1 cellular context compared by ENCODE assay signal in the genomic region with DNA sequence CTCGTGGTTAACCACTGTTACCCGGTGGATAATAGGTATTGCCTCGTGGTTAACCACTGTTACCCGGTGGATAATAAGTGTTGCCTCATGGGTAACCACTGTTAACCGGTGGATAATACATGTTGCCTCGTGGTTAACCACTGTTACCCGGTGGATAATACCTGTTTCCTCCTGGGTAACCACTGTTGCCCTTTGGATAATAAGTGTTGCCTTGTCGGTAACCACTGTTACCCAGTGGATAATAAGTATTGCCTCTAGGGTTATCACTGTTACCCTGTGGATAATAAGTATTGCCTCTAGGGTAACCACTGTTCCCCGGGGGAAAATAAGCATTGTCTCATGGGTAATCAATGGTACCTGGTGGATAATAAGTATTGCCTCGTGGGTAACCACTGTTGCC.
A peak's percentile ranks its signal among the peaks of the same experiment; 100 is the strongest.
TF ChIP-seq lines count a peak whose summit lies in the region.

No MANE protein-coding gene starts in this region.

TF ChIP-seq in GM12878, 131 proteins besides CTCF, POLR2A, EP300 and RAD21 (continued from another document):
- TF ChIP-seq MTA3 (IDR thresholded peaks at IDR 0.05; ENCODE audit: borderline replicate concordance, low read length), result no peak
- peak; percentile 72 for TF ChIP-seq RUNX3 (IDR thresholded peaks at IDR 0.05; ENCODE audit: low read length)
- TF ChIP-seq POLR2AphosphoS2 (IDR thresholded peaks at IDR 0.05; ENCODE audit: low read depth, low read length), result no peak
- no peak for TF ChIP-seq ZSCAN29 (IDR thresholded peaks at IDR 0.05)
- TF ChIP-seq, protein P1, sequence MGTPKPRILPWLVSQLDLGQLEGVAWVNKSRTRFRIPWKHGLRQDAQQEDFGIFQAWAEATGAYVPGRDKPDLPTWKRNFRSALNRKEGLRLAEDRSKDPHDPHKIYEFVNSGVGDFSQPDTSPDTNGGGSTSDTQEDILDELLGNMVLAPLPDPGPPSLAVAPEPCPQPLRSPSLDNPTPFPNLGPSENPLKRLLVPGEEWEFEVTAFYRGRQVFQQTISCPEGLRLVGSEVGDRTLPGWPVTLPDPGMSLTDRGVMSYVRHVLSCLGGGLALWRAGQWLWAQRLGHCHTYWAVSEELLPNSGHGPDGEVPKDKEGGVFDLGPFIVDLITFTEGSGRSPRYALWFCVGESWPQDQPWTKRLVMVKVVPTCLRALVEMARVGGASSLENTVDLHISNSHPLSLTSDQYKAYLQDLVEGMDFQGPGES (IDR thresholded peaks at IDR 0.05), result no peak
- TF ChIP-seq SREBF1 (IDR thresholded peaks at IDR 0.05; ENCODE audit: low read length), result 0 out of 2 replicates have a peak, but pooled peaks have one; percentile 19
- no peak for TF ChIP-seq SMAD1 (IDR thresholded peaks at IDR 0.05; ENCODE audit: low read depth, partially characterized antibody)
- TF ChIP-seq, protein P2, sequence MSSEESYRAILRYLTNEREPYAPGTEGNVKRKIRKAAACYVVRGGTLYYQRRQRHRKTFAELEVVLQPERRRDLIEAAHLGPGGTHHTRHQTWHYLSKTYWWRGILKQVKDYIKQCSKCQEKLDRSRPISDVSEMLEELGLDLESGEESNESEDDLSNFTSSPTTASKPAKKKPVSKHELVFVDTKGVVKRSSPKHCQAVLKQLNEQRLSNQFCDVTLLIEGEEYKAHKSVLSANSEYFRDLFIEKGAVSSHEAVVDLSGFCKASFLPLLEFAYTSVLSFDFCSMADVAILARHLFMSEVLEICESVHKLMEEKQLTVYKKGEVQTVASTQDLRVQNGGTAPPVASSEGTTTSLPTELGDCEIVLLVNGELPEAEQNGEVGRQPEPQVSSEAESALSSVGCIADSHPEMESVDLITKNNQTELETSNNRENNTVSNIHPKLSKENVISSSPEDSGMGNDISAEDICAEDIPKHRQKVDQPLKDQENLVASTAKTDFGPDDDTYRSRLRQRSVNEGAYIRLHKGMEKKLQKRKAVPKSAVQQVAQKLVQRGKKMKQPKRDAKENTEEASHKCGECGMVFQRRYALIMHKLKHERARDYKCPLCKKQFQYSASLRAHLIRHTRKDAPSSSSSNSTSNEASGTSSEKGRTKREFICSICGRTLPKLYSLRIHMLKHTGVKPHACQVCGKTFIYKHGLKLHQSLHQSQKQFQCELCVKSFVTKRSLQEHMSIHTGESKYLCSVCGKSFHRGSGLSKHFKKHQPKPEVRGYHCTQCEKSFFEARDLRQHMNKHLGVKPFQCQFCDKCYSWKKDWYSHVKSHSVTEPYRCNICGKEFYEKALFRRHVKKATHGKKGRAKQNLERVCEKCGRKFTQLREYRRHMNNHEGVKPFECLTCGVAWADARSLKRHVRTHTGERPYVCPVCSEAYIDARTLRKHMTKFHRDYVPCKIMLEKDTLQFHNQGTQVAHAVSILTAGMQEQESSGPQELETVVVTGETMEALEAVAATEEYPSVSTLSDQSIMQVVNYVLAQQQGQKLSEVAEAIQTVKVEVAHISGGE (CRISPR knock-in tag; IDR thresholded peaks at IDR 0.05), result no peak
- TF ChIP-seq ATF3 (IDR thresholded peaks at IDR 0.05; ENCODE audit: borderline replicate concordance, extremely low read depth, low read depth, low read length), result no peak
- TF ChIP-seq PKNOX1 (IDR thresholded peaks at IDR 0.05), result no peak
- TF ChIP-seq SMAD5 (IDR thresholded peaks at IDR 0.05; ENCODE audit: low read depth), result no peak
- 0 out of 2 replicates have a peak, but pooled peaks have one; percentile 21 for TF ChIP-seq CBFB (IDR thresholded peaks at IDR 0.05; ENCODE audit: low read depth)
- no peak for TF ChIP-seq KLF5 (IDR thresholded peaks at IDR 0.05; ENCODE audit: partially characterized antibody)
- TF ChIP-seq, protein P3, sequence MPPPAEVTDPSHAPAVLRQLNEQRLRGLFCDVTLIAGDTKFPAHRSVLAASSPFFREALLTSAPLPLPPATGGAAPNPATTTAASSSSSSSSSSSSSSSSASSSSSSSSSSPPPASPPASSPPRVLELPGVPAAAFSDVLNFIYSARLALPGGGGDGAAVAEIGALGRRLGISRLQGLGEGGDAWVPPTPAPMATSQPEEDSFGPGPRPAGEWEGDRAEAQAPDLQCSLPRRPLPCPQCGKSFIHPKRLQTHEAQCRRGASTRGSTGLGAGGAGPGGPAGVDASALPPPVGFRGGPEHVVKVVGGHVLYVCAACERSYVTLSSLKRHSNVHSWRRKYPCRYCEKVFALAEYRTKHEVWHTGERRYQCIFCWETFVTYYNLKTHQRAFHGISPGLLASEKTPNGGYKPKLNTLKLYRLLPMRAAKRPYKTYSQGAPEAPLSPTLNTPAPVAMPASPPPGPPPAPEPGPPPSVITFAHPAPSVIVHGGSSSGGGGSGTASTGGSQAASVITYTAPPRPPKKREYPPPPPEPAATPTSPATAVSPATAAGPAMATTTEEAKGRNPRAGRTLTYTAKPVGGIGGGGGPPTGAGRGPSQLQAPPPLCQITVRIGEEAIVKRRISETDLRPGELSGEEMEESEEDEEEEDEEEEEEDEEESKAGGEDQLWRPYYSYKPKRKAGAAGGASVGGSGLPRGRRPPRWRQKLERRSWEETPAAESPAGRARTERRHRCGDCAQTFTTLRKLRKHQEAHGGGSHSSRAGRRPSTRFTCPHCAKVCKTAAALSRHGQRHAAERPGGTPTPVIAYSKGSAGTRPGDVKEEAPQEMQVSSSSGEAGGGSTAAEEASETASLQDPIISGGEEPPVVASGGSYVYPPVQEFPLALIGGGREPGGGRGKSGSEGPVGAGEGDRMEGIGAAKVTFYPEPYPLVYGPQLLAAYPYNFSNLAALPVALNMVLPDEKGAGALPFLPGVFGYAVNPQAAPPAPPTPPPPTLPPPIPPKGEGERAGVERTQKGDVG (CRISPR knock-in tag; IDR thresholded peaks at IDR 0.05), result no peak
- TF ChIP-seq NFYA (IDR thresholded peaks at IDR 0.05; ENCODE audit: borderline replicate concordance, low read depth, low read length), result no peak
- no peak for TF ChIP-seq PAX5 (IDR thresholded peaks at IDR 0.05; ENCODE audit: borderline replicate concordance, low read depth, low read length)
- peak; percentile 5; the same call in 1 of the 2 replicates for TF ChIP-seq ZNF687 (IDR thresholded peaks at IDR 0.05)
- TF ChIP-seq ZNF24 (IDR thresholded peaks at IDR 0.05), result peak; percentile 97
- TF ChIP-seq HCFC1 (IDR thresholded peaks at IDR 0.05; ENCODE audit: low read length), result 0 out of 2 replicates have a peak, but pooled peaks have one; percentile 11
- TF ChIP-seq, protein P4, sequence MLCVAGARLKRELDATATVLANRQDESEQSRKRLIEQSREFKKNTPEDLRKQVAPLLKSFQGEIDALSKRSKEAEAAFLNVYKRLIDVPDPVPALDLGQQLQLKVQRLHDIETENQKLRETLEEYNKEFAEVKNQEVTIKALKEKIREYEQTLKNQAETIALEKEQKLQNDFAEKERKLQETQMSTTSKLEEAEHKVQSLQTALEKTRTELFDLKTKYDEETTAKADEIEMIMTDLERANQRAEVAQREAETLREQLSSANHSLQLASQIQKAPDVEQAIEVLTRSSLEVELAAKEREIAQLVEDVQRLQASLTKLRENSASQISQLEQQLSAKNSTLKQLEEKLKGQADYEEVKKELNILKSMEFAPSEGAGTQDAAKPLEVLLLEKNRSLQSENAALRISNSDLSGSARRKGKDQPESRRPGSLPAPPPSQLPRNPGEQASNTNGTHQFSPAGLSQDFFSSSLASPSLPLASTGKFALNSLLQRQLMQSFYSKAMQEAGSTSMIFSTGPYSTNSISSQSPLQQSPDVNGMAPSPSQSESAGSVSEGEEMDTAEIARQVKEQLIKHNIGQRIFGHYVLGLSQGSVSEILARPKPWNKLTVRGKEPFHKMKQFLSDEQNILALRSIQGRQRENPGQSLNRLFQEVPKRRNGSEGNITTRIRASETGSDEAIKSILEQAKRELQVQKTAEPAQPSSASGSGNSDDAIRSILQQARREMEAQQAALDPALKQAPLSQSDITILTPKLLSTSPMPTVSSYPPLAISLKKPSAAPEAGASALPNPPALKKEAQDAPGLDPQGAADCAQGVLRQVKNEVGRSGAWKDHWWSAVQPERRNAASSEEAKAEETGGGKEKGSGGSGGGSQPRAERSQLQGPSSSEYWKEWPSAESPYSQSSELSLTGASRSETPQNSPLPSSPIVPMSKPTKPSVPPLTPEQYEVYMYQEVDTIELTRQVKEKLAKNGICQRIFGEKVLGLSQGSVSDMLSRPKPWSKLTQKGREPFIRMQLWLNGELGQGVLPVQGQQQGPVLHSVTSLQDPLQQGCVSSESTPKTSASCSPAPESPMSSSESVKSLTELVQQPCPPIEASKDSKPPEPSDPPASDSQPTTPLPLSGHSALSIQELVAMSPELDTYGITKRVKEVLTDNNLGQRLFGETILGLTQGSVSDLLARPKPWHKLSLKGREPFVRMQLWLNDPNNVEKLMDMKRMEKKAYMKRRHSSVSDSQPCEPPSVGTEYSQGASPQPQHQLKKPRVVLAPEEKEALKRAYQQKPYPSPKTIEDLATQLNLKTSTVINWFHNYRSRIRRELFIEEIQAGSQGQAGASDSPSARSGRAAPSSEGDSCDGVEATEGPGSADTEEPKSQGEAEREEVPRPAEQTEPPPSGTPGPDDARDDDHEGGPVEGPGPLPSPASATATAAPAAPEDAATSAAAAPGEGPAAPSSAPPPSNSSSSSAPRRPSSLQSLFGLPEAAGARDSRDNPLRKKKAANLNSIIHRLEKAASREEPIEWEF (IDR thresholded peaks at IDR 0.05; ENCODE audit: insufficient replicate concordance, low read depth, low read length), result no peak
- TF ChIP-seq NBN (IDR thresholded peaks at IDR 0.05), result no peak
- peak; percentile 24; the same call in 1 of the 2 replicates for TF ChIP-seq ZBED1 (IDR thresholded peaks at IDR 0.05; ENCODE audit: borderline replicate concordance)
- no peak for TF ChIP-seq ASH2L (IDR thresholded peaks at IDR 0.05; ENCODE audit: borderline replicate concordance, low read depth)
- TF ChIP-seq MEF2B (IDR thresholded peaks at IDR 0.05; ENCODE audit: partially characterized antibody, poor library complexity, severe bottlenecking), result peak; percentile 30
- TF ChIP-seq SUPT20H (IDR thresholded peaks at IDR 0.05; ENCODE audit: borderline replicate concordance, control insufficient read depth, low read depth, low read length), result no peak
- no peak for TF ChIP-seq TCF12 (IDR thresholded peaks at IDR 0.05; ENCODE audit: low read depth, low read length)
- TF ChIP-seq SP1 (IDR thresholded peaks at IDR 0.05; ENCODE audit: low read depth, low read length), result no peak
- TF ChIP-seq MYB (IDR thresholded peaks at IDR 0.05; ENCODE audit: borderline replicate concordance, low read depth, low read length), result no peak
- no peak for TF ChIP-seq ZZZ3 (IDR thresholded peaks at IDR 0.05; ENCODE audit: control insufficient read depth, insufficient read length, low read depth)
